In genomic region chr7:43769791-43770465, GRCh38 we compare ENCODE assay signal across 27 cellular contexts.
"Had no signal": no experiment of that assay in that cellular context is flagged by ENCODE, and none has a peak within 500 bp of the region (broad histone marks: within the 10 kb centered on the region; RNA-seq: fewer than 3 reads in every experiment).

No MANE protein-coding gene starts in this region.

- DNase-seq: activated CD4-positive, alpha-beta T cell treated with anti-CD3 and anti-CD28 coated beads, Interleukin-2, amount 50 U/mL, for 1 hour; activated CD4-positive, CD25-positive, alpha-beta regulatory T cell treated with anti-CD3 and anti-CD28 coated beads, Interleukin-2, amount 50 U/mL, for 72 hours; activated CD8-positive, alpha-beta T cell treated with anti-CD3 and anti-CD28 coated beads, Interleukin-2, amount 10 ng/mL, durations not matched to agents 7 days and 5 days; activated effector memory CD4-positive, alpha-beta T cell treated with Interleukin-2 at 50 U/mL for 16 hours; activated naive CD4-positive, alpha-beta T cell treated with anti-CD3 and anti-CD28 coated beads for 36 hours; activated naive CD8-positive, alpha-beta T cell treated with anti-CD3 and anti-CD28 coated beads, Interleukin-2, amount 10 ng/mL, durations not matched to agents 7 days and 5 days; activated T-cell treated with anti-CD3 and anti-CD28 coated beads, Interleukin-2, amount 50 U/mL, for 72 hours; amniotic stem cell; effector CD4-positive, alpha-beta T cell; erythroblast; foreskin fibroblast; kidney; mammary epithelial cell; midbrain; nucleus accumbens; posterior cingulate gyrus; sigmoid colon; stimulated activated CD4-positive, alpha-beta T cell treated with anti-CD3 and anti-CD28 coated beads, Interleukin-15, amount 100 ng/mL, for 24 hours; transverse colon had no signal

- H3K36me3 ChIP-seq: transverse colon had no signal

- H3K4me3 ChIP-seq: coronary artery, sigmoid colon, smooth muscle cell, transverse colon had no signal

- H3K4me2 ChIP-seq: smooth muscle cell had no signal

- H3K27me3 ChIP-seq: sigmoid colon, transverse colon had no signal

- H3K27me3 Mint-ChIP-seq: activated naive CD8-positive, alpha-beta T cell treated with anti-CD3 and anti-CD28 coated beads, Interleukin-2, amount 10 ng/mL, durations not matched to agents 7 days and 5 days; stimulated activated memory B cell treated with anti-CD40 and anti-IgM and Interleukin-4, amounts not matched to agents 10 μg/mL and 1 μg/mL and 100 μg/mL, for 72 hours had no signal

- FAIRE-seq: bronchial epithelial cell, kidney had no signal

- H3K9me3 Mint-ChIP-seq: activated T-cell treated with anti-CD3 and anti-CD28 coated beads, Interleukin-2, amount 50 U/mL, for 72 hours; stimulated activated memory B cell treated with anti-CD40 and anti-IgM and Interleukin-4, amounts not matched to agents 10 μg/mL and 1 μg/mL and 100 μg/mL, for 72 hours; T-helper 2 cell treated with Interferon-gamma antibody and Interleukin-4, amounts not matched to agents 5 μg/mL and 100 μg/mL, for 36 hours had no signal

- H3K27ac ChIP-seq: coronary artery, sigmoid colon, transverse colon, VCaP had no signal

- ATAC-seq: activated CD8-positive, alpha-beta T cell treated with anti-CD3 and anti-CD28 coated beads, Interleukin-2, amount 10 ng/mL, durations not matched to agents 7 days and 5 days; activated T-cell treated with anti-CD3 and anti-CD28 coated beads, Interleukin-2, amount 50 U/mL, for 72 hours; left lobe of liver; SK-N-SH treated with all-trans-retinoic acid at 6 μM for 48 hours; stimulated activated memory B cell treated with anti-CD40 and anti-IgM and Interleukin-4, amounts not matched to agents 10 μg/mL and 1 μg/mL and 100 μg/mL, for 72 hours had no signal

- H3K4me1 Mint-ChIP-seq: activated naive CD8-positive, alpha-beta T cell treated with anti-CD3 and anti-CD28 coated beads, Interleukin-2, amount 10 ng/mL, durations not matched to agents 7 days and 5 days; stimulated activated memory B cell treated with anti-CD40 and anti-IgM and Interleukin-4, amounts not matched to agents 10 μg/mL and 1 μg/mL and 100 μg/mL, for 72 hours had no signal

- H3K4me3 Mint-ChIP-seq: activated CD8-positive, alpha-beta T cell treated with anti-CD3 and anti-CD28 coated beads, Interleukin-2, amount 10 ng/mL, durations not matched to agents 7 days and 5 days; activated naive CD4-positive, alpha-beta T cell treated with anti-CD3 and anti-CD28 coated beads for 36 hours; activated naive CD8-positive, alpha-beta T cell treated with anti-CD3 and anti-CD28 coated beads, Interleukin-2, amount 10 ng/mL, durations not matched to agents 7 days and 5 days; activated T-cell treated with anti-CD3 and anti-CD28 coated beads, Interleukin-2, amount 50 U/mL, for 72 hours; stimulated activated memory B cell treated with anti-CD40 and anti-IgM and Interleukin-4, amounts not matched to agents 10 μg/mL and 1 μg/mL and 100 μg/mL, for 72 hours; T-helper 2 cell treated with Interferon-gamma antibody and Interleukin-4, amounts not matched to agents 5 μg/mL and 100 μg/mL, for 36 hours had no signal

- H3K27ac Mint-ChIP-seq: activated naive CD4-positive, alpha-beta T cell treated with anti-CD3 and anti-CD28 coated beads for 36 hours; activated naive CD8-positive, alpha-beta T cell treated with anti-CD3 and anti-CD28 coated beads, Interleukin-2, amount 10 ng/mL, durations not matched to agents 7 days and 5 days; activated T-cell treated with anti-CD3 and anti-CD28 coated beads, Interleukin-2, amount 50 U/mL, for 72 hours; stimulated activated memory B cell treated with anti-CD40 and anti-IgM and Interleukin-4, amounts not matched to agents 10 μg/mL and 1 μg/mL and 100 μg/mL, for 72 hours; T-helper 2 cell treated with Interferon-gamma antibody and Interleukin-4, amounts not matched to agents 5 μg/mL and 100 μg/mL, for 36 hours had no signal
